30 cellular contexts compared by ENCODE assay signal in genomic region chr12:76012656-76013055, GRCh38.
"Had no signal": no experiment of that assay in that cellular context is flagged by ENCODE, and none has a peak within 500 bp of the region (broad histone marks: within the 10 kb centered on the region; RNA-seq: fewer than 3 reads in every experiment).

No MANE protein-coding gene starts in this region.

- DNase-seq: activated CD4-positive, alpha-beta memory T cell treated with anti-CD3 and anti-CD28 coated beads for 36 hours; activated CD4-positive, alpha-beta T cell treated with anti-CD3 and anti-CD28 coated beads for 36 hours; activated CD4-positive, alpha-beta T cell treated with anti-CD3 and anti-CD28 coated beads, Interleukin-2, amount 10 ng/mL, durations not matched to agents 24 days and 14 days; activated CD4-positive, CD25-positive, alpha-beta regulatory T cell; activated CD4-positive, CD25-positive, alpha-beta regulatory T cell treated with anti-CD3 and anti-CD28 coated beads, Interleukin-2, amount 50 U/mL, for 72 hours; activated CD8-positive, alpha-beta memory T cell treated with anti-CD3 and anti-CD28 coated beads, Interleukin-2, amount 10 ng/mL, durations not matched to agents 7 days and 5 days; activated CD8-positive, alpha-beta memory T cell treated with anti-CD3 and anti-CD28 coated beads, Interleukin-2, amount 50 U/mL, for 4 hours; activated CD8-positive, alpha-beta T cell treated with anti-CD3 and anti-CD28 coated beads, Interleukin-2, amount 10 ng/mL, durations not matched to agents 7 days and 5 days; activated effector memory CD4-positive, alpha-beta T cell treated with anti-CD3 and anti-CD28 coated beads, Interleukin-2, amount 50 U/mL, for 16 hours; activated naive CD4-positive, alpha-beta T cell treated with anti-CD3 and anti-CD28 coated beads for 36 hours; activated naive CD8-positive, alpha-beta T cell treated with anti-CD3 and anti-CD28 coated beads for 36 hours; activated naive CD8-positive, alpha-beta T cell treated with anti-CD3 and anti-CD28 coated beads, Interleukin-2, amount 50 U/mL, for 24 hours; activated T-cell treated with anti-CD3 and anti-CD28 coated beads, Interleukin-2, amount 50 U/mL, for 1 hour; activated T-cell treated with anti-CD3 and anti-CD28 coated beads, Interleukin-2, amount 50 U/mL, for 48 hours; adrenal gland; amygdala; aorta; body of pancreas; caudate nucleus; cortex of kidney; dermis blood vessel endothelial cell; effector CD4-positive, alpha-beta T cell; effector memory CD8-positive, alpha-beta T cell; erythroblast; foreskin keratinocyte; gastrocnemius medialis; T-helper 1 cell; T-helper 17 cell; T1000 had no signal

- H3K27me3 ChIP-seq: adrenal gland, body of pancreas, esophagus muscularis mucosa, foreskin keratinocyte, gastrocnemius medialis had no signal

- H3K9me3 ChIP-seq: adrenal gland, body of pancreas, esophagus muscularis mucosa, gastrocnemius medialis had no signal

- H3K27ac ChIP-seq: adrenal gland, body of pancreas, esophagus muscularis mucosa, foreskin keratinocyte, gastrocnemius medialis had no signal

- ATAC-seq: activated CD4-positive, alpha-beta T cell treated with anti-CD3 and anti-CD28 coated beads for 36 hours; activated CD8-positive, alpha-beta memory T cell treated with anti-CD3 and anti-CD28 coated beads, Interleukin-2, amount 10 ng/mL, durations not matched to agents 7 days and 5 days; activated CD8-positive, alpha-beta T cell treated with anti-CD3 and anti-CD28 coated beads, Interleukin-2, amount 10 ng/mL, durations not matched to agents 7 days and 5 days; activated naive CD8-positive, alpha-beta T cell treated with anti-CD3 and anti-CD28 coated beads, Interleukin-2, amount 50 U/mL, for 24 hours; body of pancreas; effector memory CD8-positive, alpha-beta T cell; foreskin keratinocyte; gastrocnemius medialis; T-helper 17 cell had no signal

- H3K4me1 ChIP-seq: adrenal gland, esophagus muscularis mucosa, gastrocnemius medialis had no signal

- H3K36me3 ChIP-seq: adrenal gland, esophagus muscularis mucosa, gastrocnemius medialis had no signal

- H3K4me3 ChIP-seq: adrenal gland, body of pancreas, esophagus muscularis mucosa, gastrocnemius medialis had no signal
